ENCODE assay signal across 20 cellular contexts in genomic region chr18:74832381-74832780, GRCh38.
A peak's percentile ranks its signal among the peaks of the same experiment; 100 is the strongest.
DNase-seq lines count a peak whose midpoint lies in the region; ATAC-seq, FAIRE-seq and TF ChIP-seq lines count a peak whose summit lies in the region.
"Had no signal": no experiment of that assay in that cellular context is flagged by ENCODE, and none has a peak within 500 bp of the region (broad histone marks: within the 10 kb centered on the region; RNA-seq: fewer than 3 reads in every experiment).

No MANE protein-coding gene starts in this region.

- dilution Hi-C loops in mammary epithelial cell (cut with HindIII; ENCODE audit: low sequenced_read_pairs) = no loop called here

- no peak overlapping the region for H3K4me3 Mint-ChIP-seq in MCF 10A (ENCODE audit: unreplicated experiment)
- H3K4me3 Mint-ChIP-seq: B cell; CD4-positive, alpha-beta T cell; CD8-positive, alpha-beta T cell had no signal

- no TSS peak for BruUV-seq in mammary epithelial cell (replicated peaks; lab: Mats Ljungman, UMichigan)
- no TSS peak for BruUV-seq in MCF 10A (replicated peaks; lab: Mats Ljungman, UMichigan)

- in situ Hi-C loops in mammary epithelial cell (cut with MboI; ENCODE audit: low sequenced_read_pairs in 2 of 2) = no loop called here

- H3K79me2 ChIP-seq in mammary epithelial cell (ENCODE audit: insufficient read depth, low read length) = no peaks in the 10 kb centered on the region

- ATAC-seq in foreskin keratinocyte = peak; percentile 40
- ATAC-seq: A549; CD8-positive, alpha-beta T cell had no signal

- DNase-seq in mammary epithelial cell (peak; percentile 24), MCF 10A (ENCODE audit: unreplicated experiment) (no peak), bronchial epithelial cell (ENCODE audit: low read depth) (peak; percentile 52), foreskin keratinocyte (peak; percentile 41 to 69), SHP77 (lab: John Stamatoyannopoulos, UW) (no peak), NCI-H1694 (lab: John Stamatoyannopoulos, UW) (no peak)
- no peak for DNase-seq in effector memory CD4-positive, alpha-beta T cell
- DNase-seq: Caco-2; Calu3; CD4-positive, alpha-beta T cell; CD8-positive, alpha-beta T cell; DMS79 treated with DMSO at 0.1 percent for 48 hours; GF-D8 had no signal

- H3K36me3 Mint-ChIP-seq in MCF 10A (ENCODE audit: insufficient read depth, unreplicated experiment) = peaks cover 4% of the 10 kb centered on the region

- intact Hi-C loops in mammary epithelial cell (cut with micrococcal nuclease) = no loop called here
- intact Hi-C loops in MCF 10A (cut with micrococcal nuclease) = no loop called here

- no peaks in the 10 kb centered on the region for H4K20me1 ChIP-seq in mammary epithelial cell (ENCODE audit: insufficient read depth, low read length)

- H3K36me3 ChIP-seq in mammary epithelial cell (ENCODE audit: insufficient read depth, low read length) (no peaks in the 10 kb centered on the region), bronchial epithelial cell (ENCODE audit: control insufficient read depth, insufficient read depth, low read length) (no peaks in the 10 kb centered on the region)
- no peaks in the 10 kb centered on the region for H3K36me3 ChIP-seq in effector memory CD4-positive, alpha-beta T cell (ENCODE audit: control insufficient read depth, insufficient read depth, low read length)

- no peaks in the 10 kb centered on the region for H3K9me3 Mint-ChIP-seq in MCF 10A (ENCODE audit: unreplicated experiment)
- H3K9me3 Mint-ChIP-seq: CD4-positive, alpha-beta T cell; CD8-positive, alpha-beta T cell had no signal

- H3K9ac ChIP-seq in mammary epithelial cell (ENCODE audit: insufficient read depth, low read length) = no peak overlapping the region
- H3K9ac ChIP-seq: BLaER1 treated with 17β-estradiol and CSF1 and Interleukin-3, amounts not matched to agents 10 nM and 100 nM had no signal

- POLR2A ChIA-PET in MCF 10A (lab: Yijun Ruan, JAX) = interaction anchor here (0.6 to 0.7 kb wide), 4 partner anchors 66 to 1175 kb away, joined by 3 read pairs; no protein-coding TSS in a partner anchor

- FAIRE-seq in bronchial epithelial cell (lab: Jason Lieb, UNC) = no peak
- FAIRE-seq: A549, G401.6, GM12891 had no signal

- H3K4me1 Mint-ChIP-seq in MCF 10A (ENCODE audit: insufficient read depth, unreplicated experiment) = peaks cover 25% of the 10 kb centered on the region
- H3K4me1 Mint-ChIP-seq: B cell had no signal

- H3K27ac ChIP-seq in mammary epithelial cell (ENCODE audit: insufficient read depth, low read depth, low read length) (no peak overlapping the region), foreskin keratinocyte (peak overlapping the region; percentile 67)
- no peak overlapping the region for H3K27ac ChIP-seq in effector memory CD4-positive, alpha-beta T cell (ENCODE audit: insufficient read depth, low read length, poor library complexity, severe bottlenecking)
- H3K27ac ChIP-seq: 22Rv1; A549; BLaER1 treated with 17β-estradiol and CSF1 and Interleukin-3, amounts not matched to agents 10 nM and 100 nM; C4-2B had no signal

- H3K27me3 Mint-ChIP-seq in MCF 10A (ENCODE audit: insufficient read depth, unreplicated experiment) = no peaks in the 10 kb centered on the region
- H3K27me3 Mint-ChIP-seq: B cell; CD4-positive, alpha-beta T cell had no signal

- H3K9me3 ChIP-seq in mammary epithelial cell (replicated peaks; ENCODE audit: insufficient read depth, low read length) = no peaks in the 10 kb centered on the region
- H3K9me3 ChIP-seq in effector memory CD4-positive, alpha-beta T cell (ENCODE audit: control insufficient read depth, low read length) = no peaks in the 10 kb centered on the region
- H3K9me3 ChIP-seq: A549; BLaER1 treated with 17β-estradiol and CSF1 and Interleukin-3, amounts not matched to agents 10 nM and 100 nM; Caco-2 had no signal

- CTCF ChIA-PET in mammary epithelial cell (lab: Charles Lee; ENCODE audit: low non-redundant PET) = interaction anchor here (0.6 kb wide), 2 partner anchors 9 to 436 kb away, joined by 3 to 4 read pairs; no protein-coding TSS in a partner anchor
- CTCF ChIA-PET in MCF 10A (lab: Yijun Ruan, JAX) = interaction anchor here (0.5 kb wide), 1 partner anchor 141 kb away, joined by 4 read pairs; no protein-coding TSS in a partner anchor

- no peak overlapping the region for H2AFZ ChIP-seq in mammary epithelial cell (ENCODE audit: low read depth, low read length)

- peaks cover 36% of the 10 kb centered on the region for H3K4me1 ChIP-seq in mammary epithelial cell (ENCODE audit: insufficient read depth, low read length)
- H3K4me1 ChIP-seq in foreskin keratinocyte = peaks cover 11% of the 10 kb centered on the region
- no peaks in the 10 kb centered on the region for H3K4me1 ChIP-seq in effector memory CD4-positive, alpha-beta T cell (ENCODE audit: control insufficient read depth, insufficient read depth, low read length, poor library complexity, severe bottlenecking)

- no peak overlapping the region for H3K4me3 ChIP-seq in mammary epithelial cell (replicated peaks in 1 of 3; ENCODE audit: insufficient read depth in 1 of 3, low read depth in 2 of 3, low read length in 3 of 3)
- H3K4me3 ChIP-seq in bronchial epithelial cell (ENCODE audit: low read depth, low read length) = no peak overlapping the region
- H3K4me3 ChIP-seq in effector memory CD4-positive, alpha-beta T cell (ENCODE audit: insufficient read depth, low read depth, low read length, poor library complexity, severe bottlenecking) = no peak overlapping the region
- H3K4me3 ChIP-seq: A549; BLaER1 treated with 17β-estradiol and CSF1 and Interleukin-3, amounts not matched to agents 10 nM and 100 nM had no signal

- no peaks in the 10 kb centered on the region for H3K27me3 ChIP-seq in mammary epithelial cell (ENCODE audit: insufficient read depth, low read length)
- H3K27me3 ChIP-seq in bronchial epithelial cell (ENCODE audit: control insufficient read depth, insufficient read depth, low read length) = no peaks in the 10 kb centered on the region
- no peaks in the 10 kb centered on the region for H3K27me3 ChIP-seq in foreskin keratinocyte
- H3K27me3 ChIP-seq in effector memory CD4-positive, alpha-beta T cell (replicated peaks; ENCODE audit: control insufficient read depth, insufficient read depth, low read length, poor library complexity, severe bottlenecking) = no peaks in the 10 kb centered on the region
- H3K27me3 ChIP-seq: BLaER1 treated with 17β-estradiol and CSF1 and Interleukin-3, amounts not matched to agents 10 nM and 100 nM had no signal

- H3K27ac Mint-ChIP-seq in MCF 10A (ENCODE audit: low read depth, unreplicated experiment) = no peak overlapping the region
- H3K27ac Mint-ChIP-seq: B cell; CD4-positive, alpha-beta T cell; CD8-positive, alpha-beta T cell had no signal

- peak overlapping the region; percentile 38 for H3K4me2 ChIP-seq in mammary epithelial cell (ENCODE audit: insufficient read depth, low read depth, low read length)
- H3K4me2 ChIP-seq: A549; BLaER1 treated with 17β-estradiol and CSF1 and Interleukin-3, amounts not matched to agents 10 nM and 100 nM had no signal

- TF ChIP-seq CTCF in mammary epithelial cell (conservative IDR thresholded peaks at IDR 0.05 in 1 of 2, IDR thresholded peaks at IDR 0.05 in 1 of 2; ENCODE audit: extremely low read depth in 1 of 2, insufficient read depth in 1 of 2, low read depth in 1 of 2, low read length in 2 of 2) = no peak
- no peak for TF ChIP-seq CTCF in MCF 10A (IDR thresholded peaks at IDR 0.05; ENCODE audit: unreplicated experiment)
- no peak for TF ChIP-seq CTCF in bronchial epithelial cell (IDR thresholded peaks at IDR 0.05; ENCODE audit: insufficient read depth, low read length, severe bottlenecking)
- TF ChIP-seq CTCF in foreskin keratinocyte (conservative IDR thresholded peaks at IDR 0.05) = no peak

Comparison
In these comparisons a context has a peak if more than half of its experiments do, and no peak if none do; other contexts are left out.
1. DNase-seq: peak in mammary epithelial cell (single experiment), bronchial epithelial cell (single experiment) and foreskin keratinocyte (2 of 2); none in MCF 10A (single experiment), SHP77 (0 of 2), NCI-H1694 (single experiment) and effector memory CD4-positive, alpha-beta T cell (0 of 3).